Comparison of ENCODE assay signal across 32 cellular contexts in the genomic region with DNA sequence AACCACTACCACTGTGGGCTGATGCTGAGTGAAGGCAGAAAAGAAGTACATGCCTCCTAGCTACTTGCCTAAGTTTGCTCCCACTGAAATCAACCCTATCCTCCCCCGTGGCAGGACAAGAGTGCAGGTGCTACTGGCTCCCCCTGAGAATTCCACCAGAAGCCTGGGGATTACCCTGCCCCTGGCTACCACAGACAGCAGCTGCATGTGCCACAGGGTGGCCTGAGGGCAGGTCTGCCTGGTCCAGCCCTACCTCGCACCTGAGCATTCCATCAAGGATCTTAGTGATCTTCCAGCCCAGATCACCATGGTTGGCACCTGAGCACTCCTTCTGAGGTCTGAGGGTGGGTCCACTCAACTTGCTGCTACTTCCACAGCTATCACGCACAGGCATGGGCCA.
"Had no signal": no experiment of that assay in that cellular context is flagged by ENCODE, and none has a peak within 500 bp of the region (broad histone marks: within the 10 kb centered on the region; RNA-seq: fewer than 3 reads in every experiment).

No MANE protein-coding gene starts in this region.

- H3K27me3 ChIP-seq: adrenal gland, ascending aorta, brain microvascular endothelial cell, colonic mucosa, esophagus squamous epithelium, gastroesophageal sphincter, heart right ventricle had no signal

- H3K27ac Mint-ChIP-seq: activated CD4-positive, alpha-beta memory T cell treated with anti-CD3 and anti-CD28 coated beads for 36 hours; activated CD4-positive, alpha-beta T cell treated with anti-CD3 and anti-CD28 coated beads for 36 hours; activated CD4-positive, alpha-beta T cell treated with anti-CD3 and anti-CD28 coated beads, Interleukin-2, amount 10 ng/mL, durations not matched to agents 24 days and 14 days; activated CD8-positive, alpha-beta memory T cell treated with anti-CD3 and anti-CD28 coated beads, Interleukin-2, amount 10 ng/mL, durations not matched to agents 7 days and 5 days; activated CD8-positive, alpha-beta T cell treated with anti-CD3 and anti-CD28 coated beads, Interleukin-2, amount 10 ng/mL, durations not matched to agents 7 days and 5 days; activated naive CD4-positive, alpha-beta T cell treated with anti-CD3 and anti-CD28 coated beads for 36 hours; activated naive CD4-positive, alpha-beta T cell treated with anti-CD3 and anti-CD28 coated beads, Interleukin-2, amount 50 U/mL, for 24 hours; activated naive CD8-positive, alpha-beta T cell treated with anti-CD3 and anti-CD28 coated beads for 36 hours; activated naive CD8-positive, alpha-beta T cell treated with anti-CD3 and anti-CD28 coated beads, Interleukin-2, amount 50 U/mL, for 24 hours; activated T-helper 1 cell treated with anti-CD3 and anti-CD28 coated beads, Interleukin-12 subunit alpha, Interleukin-12 subunit beta, Interleukin-2, Interleukin-4 antibody, amounts not matched to agents 30 ng/mL and 10 ng/mL and 1 ng/mL, durations not matched to agents 14 hours and 24 hours and 36 hours; activated T-helper 2 cell treated with anti-CD3 and anti-CD28 coated beads, Interferon-gamma antibody, Interleukin-2, Interleukin-4, amounts not matched to agents 10 μg/mL and 5 μg/mL and 100 μg/mL, durations not matched to agents 14 hours and 24 hours and 36 hours had no signal

- H3K9me3 Mint-ChIP-seq: activated CD4-positive, alpha-beta memory T cell treated with anti-CD3 and anti-CD28 coated beads for 36 hours; activated CD4-positive, alpha-beta T cell treated with anti-CD3 and anti-CD28 coated beads, Interleukin-2, amount 10 ng/mL, durations not matched to agents 24 days and 14 days; activated naive CD4-positive, alpha-beta T cell treated with anti-CD3 and anti-CD28 coated beads for 36 hours; activated naive CD4-positive, alpha-beta T cell treated with anti-CD3 and anti-CD28 coated beads, Interleukin-2, amount 50 U/mL, for 24 hours; activated naive CD8-positive, alpha-beta T cell treated with anti-CD3 and anti-CD28 coated beads for 36 hours; activated naive CD8-positive, alpha-beta T cell treated with anti-CD3 and anti-CD28 coated beads, Interleukin-2, amount 50 U/mL, for 24 hours; activated T-helper 1 cell treated with anti-CD3 and anti-CD28 coated beads, Interleukin-12 subunit alpha, Interleukin-12 subunit beta, Interleukin-2, Interleukin-4 antibody, amounts not matched to agents 30 ng/mL and 10 ng/mL and 1 ng/mL, durations not matched to agents 14 hours and 24 hours and 36 hours; activated T-helper 2 cell treated with anti-CD3 and anti-CD28 coated beads, Interferon-gamma antibody, Interleukin-2, Interleukin-4, amounts not matched to agents 10 μg/mL and 5 μg/mL and 100 μg/mL, durations not matched to agents 14 hours and 24 hours and 36 hours; central memory CD8-positive, alpha-beta T cell had no signal

- ATAC-seq: activated CD4-positive, alpha-beta T cell treated with anti-CD3 and anti-CD28 coated beads for 36 hours; activated CD8-positive, alpha-beta memory T cell treated with anti-CD3 and anti-CD28 coated beads, Interleukin-2, amount 10 ng/mL, durations not matched to agents 7 days and 5 days; activated CD8-positive, alpha-beta T cell treated with anti-CD3 and anti-CD28 coated beads, Interleukin-2, amount 10 ng/mL, durations not matched to agents 7 days and 5 days; activated naive CD8-positive, alpha-beta T cell treated with anti-CD3 and anti-CD28 coated beads, Interleukin-2, amount 50 U/mL, for 24 hours; gastroesophageal sphincter; heart right ventricle had no signal

- H3K36me3 ChIP-seq: adrenal gland, ascending aorta, brain microvascular endothelial cell, colonic mucosa, esophagus squamous epithelium, gastroesophageal sphincter, heart right ventricle had no signal

- H3K4me3 Mint-ChIP-seq: activated CD4-positive, alpha-beta memory T cell treated with anti-CD3 and anti-CD28 coated beads for 36 hours; activated CD4-positive, alpha-beta T cell treated with anti-CD3 and anti-CD28 coated beads for 36 hours; activated CD4-positive, alpha-beta T cell treated with anti-CD3 and anti-CD28 coated beads, Interleukin-2, amount 10 ng/mL, durations not matched to agents 24 days and 14 days; activated CD8-positive, alpha-beta memory T cell treated with anti-CD3 and anti-CD28 coated beads, Interleukin-2, amount 10 ng/mL, durations not matched to agents 7 days and 5 days; activated CD8-positive, alpha-beta T cell treated with anti-CD3 and anti-CD28 coated beads, Interleukin-2, amount 10 ng/mL, durations not matched to agents 7 days and 5 days; activated naive CD4-positive, alpha-beta T cell treated with anti-CD3 and anti-CD28 coated beads for 36 hours; activated naive CD4-positive, alpha-beta T cell treated with anti-CD3 and anti-CD28 coated beads, Interleukin-2, amount 50 U/mL, for 24 hours; activated naive CD8-positive, alpha-beta T cell treated with anti-CD3 and anti-CD28 coated beads for 36 hours; activated naive CD8-positive, alpha-beta T cell treated with anti-CD3 and anti-CD28 coated beads, Interleukin-2, amount 50 U/mL, for 24 hours; activated T-helper 1 cell treated with anti-CD3 and anti-CD28 coated beads, Interleukin-12 subunit alpha, Interleukin-12 subunit beta, Interleukin-2, Interleukin-4 antibody, amounts not matched to agents 30 ng/mL and 10 ng/mL and 1 ng/mL, durations not matched to agents 14 hours and 24 hours and 36 hours; central memory CD8-positive, alpha-beta T cell had no signal

- H3K36me3 Mint-ChIP-seq: activated CD4-positive, alpha-beta memory T cell treated with anti-CD3 and anti-CD28 coated beads for 36 hours; activated CD8-positive, alpha-beta memory T cell treated with anti-CD3 and anti-CD28 coated beads, Interleukin-2, amount 10 ng/mL, durations not matched to agents 7 days and 5 days; activated naive CD4-positive, alpha-beta T cell treated with anti-CD3 and anti-CD28 coated beads, Interleukin-2, amount 50 U/mL, for 24 hours; activated naive CD8-positive, alpha-beta T cell treated with anti-CD3 and anti-CD28 coated beads for 36 hours had no signal

- DNase-seq: activated CD4-positive, alpha-beta memory T cell treated with anti-CD3 and anti-CD28 coated beads for 36 hours; activated CD4-positive, alpha-beta T cell treated with anti-CD3 and anti-CD28 coated beads for 36 hours; activated CD4-positive, alpha-beta T cell treated with anti-CD3 and anti-CD28 coated beads, Interleukin-2, amount 10 ng/mL, durations not matched to agents 24 days and 14 days; activated CD4-positive, CD25-positive, alpha-beta regulatory T cell; activated CD4-positive, CD25-positive, alpha-beta regulatory T cell treated with anti-CD3 and anti-CD28 coated beads, Interleukin-2, amount 50 U/mL, for 72 hours; activated CD8-positive, alpha-beta memory T cell treated with anti-CD3 and anti-CD28 coated beads, Interleukin-2, amount 10 ng/mL, durations not matched to agents 7 days and 5 days; activated CD8-positive, alpha-beta memory T cell treated with anti-CD3 and anti-CD28 coated beads, Interleukin-2, amount 50 U/mL, for 4 hours; activated CD8-positive, alpha-beta T cell treated with anti-CD3 and anti-CD28 coated beads, Interleukin-2, amount 10 ng/mL, durations not matched to agents 7 days and 5 days; activated effector memory CD4-positive, alpha-beta T cell treated with anti-CD3 and anti-CD28 coated beads, Interleukin-2, amount 50 U/mL, for 16 hours; activated naive CD4-positive, alpha-beta T cell treated with anti-CD3 and anti-CD28 coated beads for 36 hours; activated naive CD8-positive, alpha-beta T cell treated with anti-CD3 and anti-CD28 coated beads for 36 hours; activated naive CD8-positive, alpha-beta T cell treated with anti-CD3 and anti-CD28 coated beads, Interleukin-2, amount 50 U/mL, for 24 hours; activated T-cell treated with anti-CD3 and anti-CD28 coated beads, Interleukin-2, amount 50 U/mL, for 1 hour; activated T-cell treated with anti-CD3 and anti-CD28 coated beads, Interleukin-2, amount 50 U/mL, for 48 hours; adrenal gland; amygdala; brain microvascular endothelial cell; colonic mucosa; effector CD8-positive, alpha-beta T cell; esophagus squamous epithelium; foreskin melanocyte; heart right ventricle; T-helper 2 cell had no signal

- FAIRE-seq: endometrium, endothelial cell of umbilical vein had no signal

- H3K9me3 ChIP-seq: adrenal gland, ascending aorta, colonic mucosa, esophagus squamous epithelium, gastroesophageal sphincter had no signal

- H3K27ac ChIP-seq: adrenal gland, ascending aorta, brain microvascular endothelial cell, colonic mucosa, epithelial cell of prostate, esophagus squamous epithelium, gastroesophageal sphincter, heart right ventricle had no signal

- H3K27me3 Mint-ChIP-seq: activated CD4-positive, alpha-beta memory T cell treated with anti-CD3 and anti-CD28 coated beads for 36 hours; activated CD4-positive, alpha-beta T cell treated with anti-CD3 and anti-CD28 coated beads for 36 hours; activated CD4-positive, alpha-beta T cell treated with anti-CD3 and anti-CD28 coated beads, Interleukin-2, amount 10 ng/mL, durations not matched to agents 24 days and 14 days; activated CD8-positive, alpha-beta memory T cell treated with anti-CD3 and anti-CD28 coated beads, Interleukin-2, amount 10 ng/mL, durations not matched to agents 7 days and 5 days; activated naive CD4-positive, alpha-beta T cell treated with anti-CD3 and anti-CD28 coated beads, Interleukin-2, amount 50 U/mL, for 24 hours; activated naive CD8-positive, alpha-beta T cell treated with anti-CD3 and anti-CD28 coated beads for 36 hours; activated naive CD8-positive, alpha-beta T cell treated with anti-CD3 and anti-CD28 coated beads, Interleukin-2, amount 50 U/mL, for 24 hours; central memory CD8-positive, alpha-beta T cell had no signal

- H3K4me3 ChIP-seq: adrenal gland, ascending aorta, colonic mucosa, esophagus squamous epithelium, gastroesophageal sphincter, heart right ventricle had no signal

- H3K4me1 ChIP-seq: adrenal gland, ascending aorta, colonic mucosa, esophagus squamous epithelium, heart right ventricle had no signal

- H3K4me1 Mint-ChIP-seq: activated CD4-positive, alpha-beta T cell treated with anti-CD3 and anti-CD28 coated beads for 36 hours; activated CD4-positive, alpha-beta T cell treated with anti-CD3 and anti-CD28 coated beads, Interleukin-2, amount 10 ng/mL, durations not matched to agents 24 days and 14 days; activated CD8-positive, alpha-beta memory T cell treated with anti-CD3 and anti-CD28 coated beads, Interleukin-2, amount 10 ng/mL, durations not matched to agents 7 days and 5 days; activated naive CD4-positive, alpha-beta T cell treated with anti-CD3 and anti-CD28 coated beads, Interleukin-2, amount 50 U/mL, for 24 hours; activated naive CD8-positive, alpha-beta T cell treated with anti-CD3 and anti-CD28 coated beads for 36 hours; activated naive CD8-positive, alpha-beta T cell treated with anti-CD3 and anti-CD28 coated beads, Interleukin-2, amount 50 U/mL, for 24 hours; central memory CD8-positive, alpha-beta T cell had no signal
